ENCODE assay signal across 16 cellular contexts in genomic region chr3:37140899-37141541, GRCh38.
"Had no signal": no experiment of that assay in that cellular context is flagged by ENCODE, and none has a peak within 500 bp of the region (broad histone marks: within the 10 kb centered on the region; RNA-seq: fewer than 3 reads in every experiment).

No MANE protein-coding gene starts in this region.

- ATAC-seq: activated naive CD4-positive, alpha-beta T cell treated with anti-CD3 and anti-CD28 coated beads, Interleukin-2, amount 50 U/mL, for 72 hours; left lung; natural killer cell; stimulated activated effector memory CD8-positive, alpha-beta T cell treated with anti-CD3 and anti-CD28 coated beads, Interleukin-12 subunit alpha, Interleukin-12 subunit beta, amount 100 ng/mL, for 72 hours; stimulated activated naive CD8-positive, alpha-beta T cell treated with anti-CD3 and anti-CD28 coated beads, Interleukin-15, amount 100 ng/mL, for 72 hours had no signal

- DNase-seq: activated T-cell treated with anti-CD3 and anti-CD28 coated beads, Interleukin-2, amount 50 U/mL, for 1 hour; aorta; immature natural killer cell; left lung; mammary epithelial cell; midbrain; natural killer cell; ovary; stimulated activated CD4-positive, alpha-beta T cell treated with anti-CD3 and anti-CD28 coated beads, Interleukin-2, amount 100 ng/mL, for 24 hours; stimulated activated naive CD8-positive, alpha-beta T cell treated with anti-CD3 and anti-CD28 coated beads, Interleukin-15, amount 100 ng/mL, for 72 hours had no signal

- H3K36me3 ChIP-seq: ovary, prostate gland had no signal

- H3K27me3 ChIP-seq: left lung, ovary, tibial nerve had no signal

- H3K9me3 ChIP-seq: left lung, ovary, prostate gland, tibial nerve had no signal

- H3K27ac ChIP-seq: epithelial cell of prostate, left lung, ovary, tibial nerve had no signal

- H3K4me3 ChIP-seq: left lung, ovary, prostate gland, tibial nerve had no signal

- FAIRE-seq: TTC549 had no signal
